20 cellular contexts compared by ENCODE assay signal in the genomic region with DNA sequence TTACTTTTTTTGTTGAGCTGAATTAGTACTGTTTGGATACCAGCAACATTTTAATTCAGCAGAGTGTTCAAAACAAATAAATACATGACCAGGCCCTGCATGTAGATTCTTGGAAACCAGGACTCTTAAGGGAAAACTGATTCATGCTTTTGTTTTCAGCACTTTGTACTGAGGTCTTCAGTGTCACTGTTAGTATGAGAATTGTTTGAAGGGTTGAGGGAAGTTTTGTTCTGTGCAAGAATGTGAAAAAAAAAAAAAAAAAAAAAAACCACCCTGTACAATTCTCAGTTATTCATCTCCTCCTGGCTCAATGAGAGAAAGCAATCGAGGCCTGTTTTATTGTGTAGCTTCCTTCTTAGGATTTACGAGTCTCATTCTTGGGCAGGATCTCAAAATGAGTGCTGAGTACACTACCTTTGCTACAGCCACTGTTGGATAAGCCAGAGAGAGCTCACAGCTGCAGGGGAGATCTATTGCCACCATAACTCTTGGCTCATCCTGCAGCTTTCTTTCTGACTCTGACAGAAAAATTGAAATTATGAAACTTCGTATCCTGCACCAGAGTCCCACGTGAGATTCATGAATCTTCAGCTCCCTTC.
"Had no signal": no experiment of that assay in that cellular context is flagged by ENCODE, and none has a peak within 500 bp of the region (broad histone marks: within the 10 kb centered on the region; RNA-seq: fewer than 3 reads in every experiment).

No MANE protein-coding gene starts in this region.

- H3K27ac Mint-ChIP-seq: memory B cell; natural killer cell treated with Interleukin-12 subunit alpha and Interleukin-12 subunit beta and Interleukin-15 and Interleukin-18, amount 100 ng/mL, for 72 hours had no signal

- H3K4me1 ChIP-seq: esophagus squamous epithelium, heart right ventricle, left ventricle myocardium inferior, lower lobe of right lung, right atrium auricular region, thyroid gland, upper lobe of left lung, vagina had no signal

- H3K27ac ChIP-seq: coronary artery, dorsolateral prefrontal cortex, esophagus squamous epithelium, heart right ventricle, left ventricle myocardium inferior, lower lobe of right lung, parathyroid adenoma, right atrium auricular region, thyroid gland, upper lobe of left lung, vagina had no signal

- H3K4me3 ChIP-seq: coronary artery, dorsolateral prefrontal cortex, esophagus squamous epithelium, heart right ventricle, left ventricle myocardium inferior, lower lobe of right lung, right atrium auricular region, thyroid gland, upper lobe of left lung, vagina had no signal

- H3K4me3 Mint-ChIP-seq: memory B cell; natural killer cell treated with Interleukin-12 subunit alpha and Interleukin-12 subunit beta and Interleukin-15 and Interleukin-18, amount 100 ng/mL, for 72 hours had no signal

- H3K36me3 Mint-ChIP-seq: memory B cell; natural killer cell treated with Interleukin-12 subunit alpha and Interleukin-12 subunit beta and Interleukin-15 and Interleukin-18, amount 100 ng/mL, for 72 hours had no signal

- H3K9me3 ChIP-seq: esophagus squamous epithelium, heart right ventricle, lower lobe of right lung, right atrium auricular region, thyroid gland, upper lobe of left lung, vagina had no signal

- H3K27me3 Mint-ChIP-seq: memory B cell; natural killer cell treated with Interleukin-12 subunit alpha and Interleukin-12 subunit beta and Interleukin-15 and Interleukin-18, amount 100 ng/mL, for 72 hours had no signal

- ATAC-seq: heart right ventricle; lower lobe of right lung; natural killer cell treated with Interleukin-12 subunit alpha and Interleukin-12 subunit beta and Interleukin-15 and Interleukin-18, amount 100 ng/mL, for 72 hours had no signal

- H3K36me3 ChIP-seq: esophagus squamous epithelium, heart right ventricle, left ventricle myocardium inferior, lower lobe of right lung, right atrium auricular region, thyroid gland, upper lobe of left lung, vagina had no signal

- H3K27me3 ChIP-seq: dorsolateral prefrontal cortex, esophagus squamous epithelium, heart right ventricle, right atrium auricular region, thyroid gland, upper lobe of left lung, vagina had no signal

- DNase-seq: central memory CD4-positive, alpha-beta T cell; dorsolateral prefrontal cortex; effector memory CD4-positive, alpha-beta T cell; esophagus squamous epithelium; heart right ventricle; islet precursor cell; left ventricle myocardium inferior; lower lobe of right lung; midbrain; small intestine; stimulated activated CD4-positive, alpha-beta T cell treated with anti-CD3 and anti-CD28 coated beads, Interleukin-12 subunit alpha, Interleukin-12 subunit beta, amount 100 ng/mL, for 4 hours; stimulated activated naive CD4-positive, alpha-beta T cell treated with Interleukin-2 at 50 U/mL for 16 hours; thyroid gland; upper lobe of left lung had no signal

- H3K4me1 Mint-ChIP-seq: memory B cell had no signal
